ENCODE assay signal across 22 cellular contexts in the genomic region with DNA sequence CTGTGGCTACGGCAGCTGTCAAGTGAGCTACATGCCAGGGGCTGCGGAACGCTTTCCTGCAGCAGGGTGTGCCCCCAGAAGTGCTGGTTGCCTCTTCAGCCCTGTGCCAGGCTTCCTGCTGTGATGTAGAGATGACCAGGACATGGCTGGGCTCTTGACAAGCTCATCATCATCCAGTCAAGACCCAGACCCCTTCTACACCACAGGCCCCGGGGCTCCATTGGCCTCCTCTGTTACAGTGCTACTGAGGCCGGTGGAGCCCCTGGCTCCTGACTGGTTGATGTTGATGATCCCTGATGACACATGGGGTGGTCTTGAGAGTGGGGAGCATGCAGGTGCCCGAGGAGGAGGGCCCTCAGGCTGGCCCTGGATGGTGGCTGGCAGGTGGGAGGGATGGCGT. TPM values are rescaled to one million over a fixed set of nuclear protein-coding genes. Genes with fewer than 3 reads are reported as not detected.
DNase-seq lines count a peak whose midpoint lies in the region; ATAC-seq and TF ChIP-seq lines count a peak whose summit lies in the region.
"Had no signal": no experiment of that assay in that cellular context is flagged by ENCODE, and none has a peak within 500 bp of the region (broad histone marks: within the 10 kb centered on the region; RNA-seq: fewer than 3 reads in every experiment).

No MANE protein-coding gene starts in this region.

- intact Hi-C loops in natural killer cell (cut with micrococcal nuclease) (no loop called here), posterior vena cava (cut with DNase I) (loop anchor here in 1 of 2 donors (2.0 kb wide), 1 partner anchor 390 kb away; no protein-coding TSS in a partner anchor), vagina (cut with DNase I) (no loop called here)

- peak overlapping the region in 1 of 2 donors; percentile 46 for H3K27ac Mint-ChIP-seq in natural killer cell treated with Interleukin-12 subunit alpha and Interleukin-12 subunit beta and Interleukin-15 and Interleukin-18, amount 100 ng/mL, for 72 hours
- no peak overlapping the region for H3K27ac Mint-ChIP-seq in natural killer cell
- peak overlapping the region; percentile 88 for H3K27ac Mint-ChIP-seq in endothelial cell (ENCODE audit: unreplicated experiment)
- H3K27ac Mint-ChIP-seq in effector memory CD8-positive, alpha-beta T cell = no peak overlapping the region
- H3K27ac Mint-ChIP-seq: activated naive CD8-positive, alpha-beta T cell treated with anti-CD3 and anti-CD28 coated beads, Interleukin-2, amount 50 U/mL, for 24 hours; CD4-positive, CD25-positive, alpha-beta regulatory T cell; H9 had no signal

- TF ChIP-seq POLR2A in vagina (IDR thresholded peaks at IDR 0.05) = no peak

- DNase-seq in natural killer cell treated with Interleukin-12 subunit alpha and Interleukin-12 subunit beta and Interleukin-15 and Interleukin-18, amount 100 ng/mL, for 72 hours (ENCODE audit: low spot score) = peak; percentile 48
- DNase-seq in natural killer cell (no peak), endothelial cell (ENCODE audit: low spot score) (no peak), posterior vena cava (ENCODE audit: low spot score) (peak; percentile 59), vagina (ENCODE audit: extremely low spot score in 2 of 2) (no peak)
- no peak for DNase-seq in effector memory CD8-positive, alpha-beta T cell
- DNase-seq: activated CD4-positive, alpha-beta T cell treated with anti-CD3 and anti-CD28 coated beads, Interleukin-2, amount 50 U/mL, for 1 hour; activated CD8-positive, alpha-beta memory T cell treated with anti-CD3 and anti-CD28 coated beads, Interleukin-2, amount 50 U/mL, for 4 hours; activated gamma-delta T cell; activated naive CD8-positive, alpha-beta T cell treated with anti-CD3 and anti-CD28 coated beads, Interleukin-2, amount 50 U/mL, for 24 hours; body of pancreas; CD4-positive, CD25-positive, alpha-beta regulatory T cell; colonic mucosa; DMS 273 treated with DMSO at 0.1 percent for 48 hours; H9; head of caudate nucleus; MG63; NCI-H526 treated with DMSO at 0.1 percent for 48 hours; retina; stimulated activated CD8-positive, alpha-beta memory T cell treated with anti-CD3 and anti-CD28 coated beads, Interleukin-4, amount 100 ng/mL, for 48 hours had no signal

- no peaks in the 10 kb centered on the region for H3K9me3 ChIP-seq in vagina
- H3K9me3 ChIP-seq: body of pancreas, colonic mucosa, MG63 had no signal

- H3K9me3 Mint-ChIP-seq in natural killer cell treated with Interleukin-12 subunit alpha and Interleukin-12 subunit beta and Interleukin-15 and Interleukin-18, amount 100 ng/mL, for 72 hours = no peaks in the 10 kb centered on the region
- H3K9me3 Mint-ChIP-seq in natural killer cell (no peaks in the 10 kb centered on the region), endothelial cell (ENCODE audit: unreplicated experiment) (no peaks in the 10 kb centered on the region)
- H3K9me3 Mint-ChIP-seq in effector memory CD8-positive, alpha-beta T cell = no peaks in the 10 kb centered on the region
- H3K9me3 Mint-ChIP-seq: activated naive CD8-positive, alpha-beta T cell treated with anti-CD3 and anti-CD28 coated beads, Interleukin-2, amount 50 U/mL, for 24 hours; CD4-positive, CD25-positive, alpha-beta regulatory T cell; H9 had no signal

- H3K27ac ChIP-seq in vagina = peak overlapping the region; percentile 80
- H3K27ac ChIP-seq: colonic mucosa had no signal

- no peaks in the 10 kb centered on the region for H3K27me3 ChIP-seq in vagina
- H3K27me3 ChIP-seq: body of pancreas, colonic mucosa, MG63 had no signal

- H3K4me1 Mint-ChIP-seq in natural killer cell treated with Interleukin-12 subunit alpha and Interleukin-12 subunit beta and Interleukin-15 and Interleukin-18, amount 100 ng/mL, for 72 hours (ENCODE audit: low read depth in 2 of 2) = peaks cover 8 to 14% of the 10 kb centered on the region in 2 donors
- peaks cover 0 to 5% of the 10 kb centered on the region in 2 donors for H3K4me1 Mint-ChIP-seq in natural killer cell
- H3K4me1 Mint-ChIP-seq in endothelial cell (ENCODE audit: unreplicated experiment) = peaks cover 32% of the 10 kb centered on the region
- H3K4me1 Mint-ChIP-seq in effector memory CD8-positive, alpha-beta T cell (ENCODE audit: low read depth in 2 of 2) = peaks cover 0 to 3% of the 10 kb centered on the region in 2 donors

- H3K36me3 ChIP-seq in vagina = peaks cover 0 to 33% of the 10 kb centered on the region in 2 donors
- H3K36me3 ChIP-seq: colonic mucosa had no signal

- TF ChIP-seq CTCF in natural killer cell (IDR thresholded peaks at IDR 0.05) (no peak), endothelial cell (IDR thresholded peaks at IDR 0.05; ENCODE audit: unreplicated experiment) (no peak), vagina (IDR thresholded peaks at IDR 0.05) (no peak)

- no peak overlapping the region for H3K4me3 ChIP-seq in vagina
- H3K4me3 ChIP-seq: body of pancreas, colonic mucosa, MG63 had no signal

- peaks cover 62% of the 10 kb centered on the region for H3K4me1 ChIP-seq in vagina
- H3K4me1 ChIP-seq: body of pancreas had no signal

- ATAC-seq in natural killer cell treated with Interleukin-12 subunit alpha and Interleukin-12 subunit beta and Interleukin-15 and Interleukin-18, amount 100 ng/mL, for 72 hours = no peak
- no peak for ATAC-seq in natural killer cell
- ATAC-seq in HG02759 (IDR thresholded peaks at IDR 0.05; ENCODE audit: unreplicated experiment) = no peak
- no peak for ATAC-seq in effector memory CD8-positive, alpha-beta T cell (replicated peaks)
- ATAC-seq in GM21447 (IDR thresholded peaks at IDR 0.05; ENCODE audit: unreplicated experiment) = no peak
- ATAC-seq: activated naive CD8-positive, alpha-beta T cell treated with anti-CD3 and anti-CD28 coated beads, Interleukin-2, amount 50 U/mL, for 24 hours; body of pancreas had no signal

- peak overlapping the region; percentile 40 for H3K4me3 Mint-ChIP-seq in natural killer cell treated with Interleukin-12 subunit alpha and Interleukin-12 subunit beta and Interleukin-15 and Interleukin-18, amount 100 ng/mL, for 72 hours
- no peak overlapping the region for H3K4me3 Mint-ChIP-seq in natural killer cell
- no peak overlapping the region for H3K4me3 Mint-ChIP-seq in endothelial cell (ENCODE audit: unreplicated experiment)
- H3K4me3 Mint-ChIP-seq in effector memory CD8-positive, alpha-beta T cell = no peak overlapping the region
- H3K4me3 Mint-ChIP-seq: activated naive CD8-positive, alpha-beta T cell treated with anti-CD3 and anti-CD28 coated beads, Interleukin-2, amount 50 U/mL, for 24 hours; CD4-positive, CD25-positive, alpha-beta regulatory T cell; H9 had no signal

- H3K27me3 Mint-ChIP-seq in natural killer cell treated with Interleukin-12 subunit alpha and Interleukin-12 subunit beta and Interleukin-15 and Interleukin-18, amount 100 ng/mL, for 72 hours = peaks cover 0 to 8% of the 10 kb centered on the region in 2 donors
- H3K27me3 Mint-ChIP-seq in natural killer cell (ENCODE audit: low read depth in 2 of 2) (peaks cover 0 to 2% of the 10 kb centered on the region in 2 donors), endothelial cell (ENCODE audit: unreplicated experiment) (peaks cover 4% of the 10 kb centered on the region)
- H3K27me3 Mint-ChIP-seq in effector memory CD8-positive, alpha-beta T cell = no peaks in the 10 kb centered on the region

- no peaks in the 10 kb centered on the region for H3K36me3 Mint-ChIP-seq in natural killer cell treated with Interleukin-12 subunit alpha and Interleukin-12 subunit beta and Interleukin-15 and Interleukin-18, amount 100 ng/mL, for 72 hours
- no peaks in the 10 kb centered on the region for H3K36me3 Mint-ChIP-seq in natural killer cell
- H3K36me3 Mint-ChIP-seq in endothelial cell (ENCODE audit: low read depth, unreplicated experiment) = peaks cover 35% of the 10 kb centered on the region
- H3K36me3 Mint-ChIP-seq in effector memory CD8-positive, alpha-beta T cell (ENCODE audit: insufficient read depth) = no peaks in the 10 kb centered on the region

RNA-seq across cellular contexts. Expression of gene B9D1, which starts 50.1 kb away (rescaled TPM):
- total RNA-seq in natural killer cell treated with Interleukin-12 subunit alpha and Interleukin-12 subunit beta and Interleukin-15 and Interleukin-18, amount 100 ng/mL, for 72 hours = 1 to 10 TPM; 2.2 to 4.9 TPM
- total RNA-seq in natural killer cell = 1 to 10 TPM; 3.1 to 7.5 (median 3.7) TPM
- 6.2 TPM for total RNA-seq in endothelial cell (ENCODE audit: unreplicated experiment)
- total RNA-seq in posterior vena cava = 1 to 10 TPM; 7.7 to 9.8 TPM
- 50.6 TPM for total RNA-seq in vagina

Comparison
In these comparisons a context has a peak if more than half of its experiments do, and no peak if none do; other contexts are left out.
1. DNase-seq: peak in natural killer cell treated with Interleukin-12 subunit alpha and Interleukin-12 subunit beta and Interleukin-15 and Interleukin-18, amount 100 ng/mL, for 72 hours (single experiment) and posterior vena cava (single experiment); none in natural killer cell (single experiment), endothelial cell (single experiment), vagina (0 of 2) and effector memory CD8-positive, alpha-beta T cell (0 of 3).